ENCODE assay signal across 17 cellular contexts in genomic region chr20:46557231-46557956, GRCh38. TPM values are rescaled to one million over a fixed set of nuclear protein-coding genes. Genes with fewer than 3 reads are reported as not detected.
DNase-seq lines count a peak whose midpoint lies in the region; ATAC-seq, FAIRE-seq and TF ChIP-seq lines count a peak whose summit lies in the region.
"Had no signal": no experiment of that assay in that cellular context is flagged by ENCODE, and none has a peak within 500 bp of the region (broad histone marks: within the 10 kb centered on the region; RNA-seq: fewer than 3 reads in every experiment).

No MANE protein-coding gene starts in this region.

- H3K36me3 ChIP-seq in upper lobe of right lung = no peaks in the 10 kb centered on the region

- H3K4me1 Mint-ChIP-seq in natural killer cell treated with Interleukin-12 subunit alpha and Interleukin-12 subunit beta and Interleukin-15 and Interleukin-18, amount 100 ng/mL, for 72 hours (ENCODE audit: low read depth in 2 of 2) = peaks cover 36 to 62% of the 10 kb centered on the region in 2 donors
- peaks cover 12 to 25% of the 10 kb centered on the region in 2 donors for H3K4me1 Mint-ChIP-seq in natural killer cell

- intact Hi-C loops in natural killer cell (cut with micrococcal nuclease) (no loop called here), upper lobe of right lung (cut with DNase I) (no loop called here), left cardiac atrium (cut with DNase I) (no loop called here)

- H3K4me3 ChIP-seq in upper lobe of right lung = no peak overlapping the region
- H3K4me3 ChIP-seq: K562 had no signal

- no peaks in the 10 kb centered on the region for H3K27me3 Mint-ChIP-seq in natural killer cell treated with Interleukin-12 subunit alpha and Interleukin-12 subunit beta and Interleukin-15 and Interleukin-18, amount 100 ng/mL, for 72 hours
- H3K27me3 Mint-ChIP-seq in natural killer cell (ENCODE audit: low read depth in 2 of 2) = no peaks in the 10 kb centered on the region

- H3K9me3 Mint-ChIP-seq in natural killer cell treated with Interleukin-12 subunit alpha and Interleukin-12 subunit beta and Interleukin-15 and Interleukin-18, amount 100 ng/mL, for 72 hours = no peaks in the 10 kb centered on the region
- no peaks in the 10 kb centered on the region for H3K9me3 Mint-ChIP-seq in natural killer cell
- H3K9me3 Mint-ChIP-seq: memory B cell, WTC11 had no signal

- DNase-seq in natural killer cell treated with Interleukin-12 subunit alpha and Interleukin-12 subunit beta and Interleukin-15 and Interleukin-18, amount 100 ng/mL, for 72 hours (ENCODE audit: low spot score) = no peak
- DNase-seq in natural killer cell (no peak), RCC 7860 (ENCODE audit: low spot score) (peak; percentile 44), fibroblast of gingiva (ENCODE audit: low read depth) (peak; percentile 79), upper lobe of right lung (no peak), left cardiac atrium (no peak)
- DNase-seq: activated T-cell treated with anti-CD3 and anti-CD28 coated beads for 4 hours; effector memory CD4-positive, alpha-beta T cell; NCI-H187; SK-N-SH had no signal

- H3K27ac Mint-ChIP-seq in natural killer cell treated with Interleukin-12 subunit alpha and Interleukin-12 subunit beta and Interleukin-15 and Interleukin-18, amount 100 ng/mL, for 72 hours = peak overlapping the region; percentile 7 to 80
- no peak overlapping the region for H3K27ac Mint-ChIP-seq in natural killer cell
- H3K27ac Mint-ChIP-seq: memory B cell had no signal

- H3K4me1 ChIP-seq in upper lobe of right lung = peaks cover 13% of the 10 kb centered on the region

- ATAC-seq in natural killer cell treated with Interleukin-12 subunit alpha and Interleukin-12 subunit beta and Interleukin-15 and Interleukin-18, amount 100 ng/mL, for 72 hours = no peak
- ATAC-seq in natural killer cell (no peak), upper lobe of right lung (peak; percentile 33), GM18511 (IDR thresholded peaks at IDR 0.05; ENCODE audit: unreplicated experiment) (no peak), left cardiac atrium (no peak), GM18867 (IDR thresholded peaks at IDR 0.05; ENCODE audit: unreplicated experiment) (no peak)
- ATAC-seq: K562, WTC11 had no signal

- no peak overlapping the region for H3K27ac ChIP-seq in upper lobe of right lung
- H3K27ac ChIP-seq: parathyroid adenoma had no signal

- TF ChIP-seq CTCF in natural killer cell (IDR thresholded peaks at IDR 0.05) (no peak), upper lobe of right lung (IDR thresholded peaks at IDR 0.05) (no peak)

- H3K4me3 Mint-ChIP-seq in natural killer cell treated with Interleukin-12 subunit alpha and Interleukin-12 subunit beta and Interleukin-15 and Interleukin-18, amount 100 ng/mL, for 72 hours = no peak overlapping the region
- no peak overlapping the region for H3K4me3 Mint-ChIP-seq in natural killer cell
- H3K4me3 Mint-ChIP-seq: memory B cell, WTC11 had no signal

- peaks cover 4% of the 10 kb centered on the region for H3K27me3 ChIP-seq in upper lobe of right lung

- H3K9me3 ChIP-seq in upper lobe of right lung = no peaks in the 10 kb centered on the region
- H3K9me3 ChIP-seq: SK-N-SH had no signal

- no peak for FAIRE-seq in RCC 7860 (lab: Jason Lieb, UNC)
- FAIRE-seq: GM18507, K562 had no signal

- H3K36me3 Mint-ChIP-seq in natural killer cell treated with Interleukin-12 subunit alpha and Interleukin-12 subunit beta and Interleukin-15 and Interleukin-18, amount 100 ng/mL, for 72 hours = no peaks in the 10 kb centered on the region
- H3K36me3 Mint-ChIP-seq in natural killer cell = no peaks in the 10 kb centered on the region
- H3K36me3 Mint-ChIP-seq: memory B cell, WTC11 had no signal

RNA-seq across cellular contexts. Expression of gene OCSTAMP, which starts 6.9 kb away (rescaled TPM):
- under 1 TPM in 1 of 2 donors, not detected in 1; 0.31 TPM for total RNA-seq in natural killer cell treated with Interleukin-12 subunit alpha and Interleukin-12 subunit beta and Interleukin-15 and Interleukin-18, amount 100 ng/mL, for 72 hours
- total RNA-seq in natural killer cell (not detected), upper lobe of right lung (0.43 TPM), left cardiac atrium (not detected)
- total RNA-seq: K562, WTC11 had no signal

RNA-seq across cellular contexts. Expression of gene ZNF334, which starts 44.0 kb away (rescaled TPM):
- total RNA-seq in natural killer cell treated with Interleukin-12 subunit alpha and Interleukin-12 subunit beta and Interleukin-15 and Interleukin-18, amount 100 ng/mL, for 72 hours = under 1 TPM; 0.70 to 0.78 TPM
- under 1 TPM; 0.43 to 0.59 (median 0.43) TPM for total RNA-seq in natural killer cell
- total RNA-seq in upper lobe of right lung = 3.0 TPM
- total RNA-seq in left cardiac atrium = 1 to 10 TPM in 1 of 2 donors, under 1 TPM in 1; 0.99 to 1.3 TPM

Comparison
In these comparisons a context has a peak if more than half of its experiments do, and no peak if none do; other contexts are left out.
1. H3K27ac Mint-ChIP-seq: peak in natural killer cell treated with Interleukin-12 subunit alpha and Interleukin-12 subunit beta and Interleukin-15 and Interleukin-18, amount 100 ng/mL, for 72 hours (2 of 2); none in natural killer cell (0 of 2).
2. DNase-seq: peak in RCC 7860 (single experiment) and fibroblast of gingiva (single experiment); none in natural killer cell treated with Interleukin-12 subunit alpha and Interleukin-12 subunit beta and Interleukin-15 and Interleukin-18, amount 100 ng/mL, for 72 hours (single experiment), natural killer cell (single experiment), upper lobe of right lung (single experiment) and left cardiac atrium (single experiment).